Comparison of ENCODE assay signal across 12 cellular contexts in the genomic region with DNA sequence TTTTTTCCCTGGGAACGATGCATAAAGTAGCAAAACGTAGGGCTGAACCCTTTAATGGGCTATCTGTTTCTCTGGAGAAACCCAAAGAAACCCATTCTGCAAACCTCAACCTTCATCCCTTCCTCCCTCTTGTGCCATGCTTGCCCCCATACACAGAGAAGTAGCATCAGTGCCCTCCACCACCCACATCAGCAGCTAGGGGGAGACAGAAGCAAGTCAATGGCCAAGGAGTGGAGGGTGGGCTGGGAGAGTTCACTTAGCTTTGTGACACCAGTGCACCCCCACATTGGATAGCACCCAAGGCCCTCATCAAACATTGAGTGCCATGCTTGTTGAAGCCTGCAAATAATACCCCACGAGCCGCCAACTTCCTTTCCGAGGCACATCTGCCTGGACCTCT.
A peak's percentile ranks its signal among the peaks of the same experiment; 100 is the strongest.
DNase-seq lines count a peak whose midpoint lies in the region; ATAC-seq and TF ChIP-seq lines count a peak whose summit lies in the region.
"Had no signal": no experiment of that assay in that cellular context is flagged by ENCODE, and none has a peak within 500 bp of the region (broad histone marks: within the 10 kb centered on the region; RNA-seq: fewer than 3 reads in every experiment).

No MANE protein-coding gene starts in this region.

- peak; percentile 50 for TF ChIP-seq CTCF in 22Rv1 (IDR thresholded peaks at IDR 0.05)
- peak; percentile 15 for TF ChIP-seq CTCF in MM.1S (IDR thresholded peaks at IDR 0.05; ENCODE audit: low read length)
- TF ChIP-seq CTCF in cardiac fibroblast (IDR thresholded peaks at IDR 0.05; ENCODE audit: low read depth, low read length): peak; percentile 23

- no peaks in the 10 kb centered on the region for H4K20me1 ChIP-seq in MM.1S (ENCODE audit: insufficient read depth, low read length)

- H3K27me3 ChIP-seq in MM.1S (replicated peaks; ENCODE audit: insufficient read depth, low read length): no peaks in the 10 kb centered on the region

- H3K4me1 ChIP-seq in MM.1S (ENCODE audit: low read length): no peaks in the 10 kb centered on the region

- H3K9me3 ChIP-seq in MM.1S (replicated peaks; ENCODE audit: insufficient read depth, low read length): no peaks in the 10 kb centered on the region

- H3K27ac ChIP-seq in 22Rv1 (no peak overlapping the region), MM.1S (ENCODE audit: low read length) (no peak overlapping the region)

- H3K9me2 ChIP-seq in MM.1S (replicated peaks; ENCODE audit: insufficient read depth, low read length): no peaks in the 10 kb centered on the region

- H3K9ac ChIP-seq in MM.1S (ENCODE audit: low read length): no peak overlapping the region

- DNase-seq in Daoy (ENCODE audit: low read depth): peak; percentile 15
- DNase-seq in MM.1S: no peak
- no peak for DNase-seq in cardiac fibroblast (ENCODE audit: low read depth in 2 of 2)
- no peak for DNase-seq in SW480 (ENCODE audit: low spot score)
- no peak for DNase-seq in anterior cingulate cortex (lab: John Stamatoyannopoulos, UW)
- DNase-seq in activated gamma-delta T cell treated with Interleukin-2 at 50 U/mL for 16 hours: no peak
- DNase-seq: activated CD4-positive, alpha-beta T cell treated with anti-CD3 and anti-CD28 coated beads, Interleukin-2, amount 50 U/mL, for 1 hour; activated naive CD4-positive, alpha-beta T cell treated with anti-CD3 and anti-CD28 coated beads, Interleukin-2, amount 10 ng/mL, durations not matched to agents 7 days and 5 days; CD4-positive, alpha-beta memory T cell; SIG-M5 had no signal

- H2AFZ ChIP-seq in MM.1S (ENCODE audit: low read length): no peak overlapping the region

- no peaks in the 10 kb centered on the region for H3K36me3 ChIP-seq in MM.1S (replicated peaks; ENCODE audit: insufficient read depth, low read length)

- no peaks in the 10 kb centered on the region for H3F3A ChIP-seq in MM.1S (ENCODE audit: insufficient read depth, low read length)

- ATAC-seq in GM18858 (IDR thresholded peaks at IDR 0.05; ENCODE audit: unreplicated experiment): no peak

- H3K4me2 ChIP-seq in MM.1S (ENCODE audit: low read depth, low read length): no peak overlapping the region

- H3K79me2 ChIP-seq in MM.1S (ENCODE audit: low read length): no peaks in the 10 kb centered on the region

- H3K4me3 ChIP-seq in MM.1S (ENCODE audit: low read length): no peak overlapping the region
- H3K4me3 ChIP-seq in cardiac fibroblast (replicated peaks in 1 of 2; ENCODE audit: low read depth in 2 of 2, low read length in 2 of 2): no peak overlapping the region
